In genomic region chr2:119349289-119349688, GRCh38 we compare ENCODE assay signal across 20 cellular contexts.
"Had no signal": no experiment of that assay in that cellular context is flagged by ENCODE, and none has a peak within 500 bp of the region (broad histone marks: within the 10 kb centered on the region; RNA-seq: fewer than 3 reads in every experiment).

No MANE protein-coding gene starts in this region.

- H3K4me3 Mint-ChIP-seq: activated naive CD8-positive, alpha-beta T cell treated with anti-CD3 and anti-CD28 coated beads for 36 hours; immature natural killer cell; natural killer cell; stimulated activated naive CD8-positive, alpha-beta T cell treated with anti-CD3 and anti-CD28 coated beads, Interleukin-15, Interleukin-2, amounts not matched to agents 100 ng/mL and 50 ng/mL, for 24 hours had no signal

- DNase-seq: activated CD4-positive, alpha-beta T cell treated with anti-CD3 and anti-CD28 coated beads, Interleukin-2, amount 50 U/mL, for 48 hours; activated CD4-positive, CD25-positive, alpha-beta regulatory T cell treated with anti-CD3 and anti-CD28 coated beads, Interleukin-2, amount 50 U/mL, for 72 hours; activated gamma-delta T cell; activated naive CD8-positive, alpha-beta T cell treated with anti-CD3 and anti-CD28 coated beads for 36 hours; activated T-cell treated with anti-CD3 and anti-CD28 coated beads, Interleukin-2, amount 50 U/mL, for 48 hours; aorta; caudate nucleus; colonic mucosa; effector CD4-positive, alpha-beta T cell; immature natural killer cell; left cardiac atrium; mucosa of descending colon; natural killer cell; occipital lobe; psoas muscle; sigmoid colon; stimulated activated CD4-positive, alpha-beta T cell treated with anti-CD3 and anti-CD28 coated beads, Interleukin-12 subunit alpha, Interleukin-12 subunit beta, amount 100 ng/mL, for 4 hours; stimulated activated CD4-positive, alpha-beta T cell treated with anti-CD3 and anti-CD28 coated beads, Interleukin-4, amount 100 ng/mL, for 24 hours; testis had no signal

- ATAC-seq: mucosa of descending colon, natural killer cell, psoas muscle had no signal

- H3K4me3 ChIP-seq: colonic mucosa, mucosa of descending colon, psoas muscle, sigmoid colon, testis had no signal

- H3K4me1 Mint-ChIP-seq: activated naive CD8-positive, alpha-beta T cell treated with anti-CD3 and anti-CD28 coated beads for 36 hours; immature natural killer cell; natural killer cell had no signal

- H3K27ac Mint-ChIP-seq: activated naive CD8-positive, alpha-beta T cell treated with anti-CD3 and anti-CD28 coated beads for 36 hours; natural killer cell; stimulated activated naive CD8-positive, alpha-beta T cell treated with anti-CD3 and anti-CD28 coated beads, Interleukin-15, Interleukin-2, amounts not matched to agents 100 ng/mL and 50 ng/mL, for 24 hours had no signal

- H3K9me3 Mint-ChIP-seq: activated naive CD8-positive, alpha-beta T cell treated with anti-CD3 and anti-CD28 coated beads for 36 hours; immature natural killer cell; natural killer cell; stimulated activated naive CD8-positive, alpha-beta T cell treated with anti-CD3 and anti-CD28 coated beads, Interleukin-15, Interleukin-2, amounts not matched to agents 100 ng/mL and 50 ng/mL, for 24 hours had no signal

- H3K9me3 ChIP-seq: colonic mucosa, mucosa of descending colon, psoas muscle, sigmoid colon, testis had no signal

- H3K27ac ChIP-seq: colonic mucosa, psoas muscle, sigmoid colon, testis had no signal

- H3K4me1 ChIP-seq: colonic mucosa, testis had no signal

- H3K36me3 Mint-ChIP-seq: activated naive CD8-positive, alpha-beta T cell treated with anti-CD3 and anti-CD28 coated beads for 36 hours; immature natural killer cell; natural killer cell had no signal

- H3K36me3 ChIP-seq: colonic mucosa, sigmoid colon had no signal

- H3K27me3 Mint-ChIP-seq: activated naive CD8-positive, alpha-beta T cell treated with anti-CD3 and anti-CD28 coated beads for 36 hours; stimulated activated naive CD8-positive, alpha-beta T cell treated with anti-CD3 and anti-CD28 coated beads, Interleukin-15, Interleukin-2, amounts not matched to agents 100 ng/mL and 50 ng/mL, for 24 hours had no signal

- H3K27me3 ChIP-seq: colonic mucosa, sigmoid colon, testis had no signal
